Comparison of ENCODE assay signal across 8 cellular contexts in the genomic region with DNA sequence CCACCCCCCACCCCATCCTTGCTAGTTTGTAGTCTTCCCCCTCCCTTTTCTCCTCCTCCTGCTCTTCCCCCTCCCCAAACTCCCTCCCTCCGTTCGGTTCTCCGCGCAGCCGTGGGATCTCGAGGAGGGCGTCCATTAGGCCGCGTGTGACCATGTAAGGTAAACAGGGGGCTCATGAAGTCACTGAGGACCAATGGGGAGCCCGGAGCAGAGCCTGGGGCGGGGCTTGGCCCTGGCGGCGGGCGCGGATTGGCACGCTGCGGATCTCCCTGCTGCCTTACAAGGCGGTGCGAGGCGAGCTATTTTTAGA. TPM values are rescaled to one million over a fixed set of nuclear protein-coding genes. Genes with fewer than 3 reads are reported as not detected.
DNase-seq lines count a peak whose midpoint lies in the region; ATAC-seq and TF ChIP-seq lines count a peak whose summit lies in the region.

No MANE protein-coding gene starts in this region.

- H3K4me3 ChIP-seq in GM23248 (peak overlapping the region; percentile 99), fibroblast of mammary gland (ENCODE audit: control insufficient read depth, low read depth, low read length) (peak overlapping the region; percentile 91)

- H3K4me2 ChIP-seq in GM23248 (ENCODE audit: unreplicated experiment), result peak overlapping the region; percentile 96

- peaks cover 0 to 7% of the 10 kb centered on the region in 2 donors for H3K36me3 Mint-ChIP-seq in naive B cell

- peak overlapping the region; percentile 98 to 100 (median 100) for H3K27ac Mint-ChIP-seq in naive B cell

- H3K4me1 ChIP-seq in GM23248 (ENCODE audit: insufficient read depth), result peaks cover 24% of the 10 kb centered on the region

- H2AFZ ChIP-seq in GM23248, result no peak overlapping the region

- H3K27me3 ChIP-seq in GM23248 (replicated peaks; ENCODE audit: insufficient read depth), result no peaks in the 10 kb centered on the region

- in situ Hi-C loops in GM23248 (cut with MboI), result loop anchor here (10.0 kb wide), 1 partner anchor 309 kb away; no protein-coding TSS in a partner anchor

- WGBS in GM23248 (ENCODE audit: low coverage in 1 of 2, low lambda C conversion rate in 2 of 2, missing lambda C conversion rate in 2 of 2), 2 experiments, result 0 to 1% methylated on average over 15 to 20 of the region's 20 CpGs

- H3K36me3 ChIP-seq in GM23248 (ENCODE audit: low read depth), result no peaks in the 10 kb centered on the region
- no peaks in the 10 kb centered on the region for H3K36me3 ChIP-seq in KOPT-K1 (ENCODE audit: insufficient read depth, low read length)

- POLR2A ChIA-PET in RWPE1 (lab: Yijun Ruan, JAX; ENCODE audit: low non-redundant PET), result interaction anchor here (0.7 to 1.8 kb wide), 6 partner anchors 9 to 172 kb away, joined by 3 to 19 read pairs (median 4); no protein-coding TSS in a partner anchor

- DNase-seq in DMS53 (lab: John Stamatoyannopoulos, UW) (peak; percentile 99), GM23248 (peak; percentile 100), RWPE1 (ENCODE audit: low spot score) (peak; percentile 98), fibroblast of mammary gland (ENCODE audit: low read depth) (peak; percentile 99), naive B cell (peak; percentile 99)
- DNase-seq in activated effector memory CD4-positive, alpha-beta T cell treated with Interleukin-2 at 50 U/mL for 16 hours, result peak; percentile 93
- peak; percentile 89 to 95 for DNase-seq in stimulated activated CD8-positive, alpha-beta memory T cell treated with anti-CD3 and anti-CD28 coated beads, Interleukin-7, amount 100 ng/mL, for 48 hours (ENCODE audit: extremely low read depth in 1 of 2, low read depth in 1 of 2)

- no peaks in the 10 kb centered on the region; the same call in 1 of the 2 replicates for H4K20me1 ChIP-seq in GM23248 (ENCODE audit: insufficient read depth)

- no peaks in the 10 kb centered on the region for H3K9me3 ChIP-seq in GM23248 (ENCODE audit: low read depth)
- H3K9me3 ChIP-seq in KOPT-K1 (ENCODE audit: insufficient read depth, low read length, poor library complexity, severe bottlenecking), result no peaks in the 10 kb centered on the region

- CTCF ChIA-PET in RWPE1 (lab: Yijun Ruan, JAX), result interaction anchor here (1.8 kb wide), 1 partner anchor 74 kb away, joined by 6 read pairs; no protein-coding TSS in a partner anchor

- no peaks in the 10 kb centered on the region for H3K9me2 ChIP-seq in GM23248 (ENCODE audit: insufficient read depth)

- H3K9ac ChIP-seq in GM23248, result peak overlapping the region; percentile 100

- H3K27ac ChIP-seq in GM23248 (peak overlapping the region; percentile 98), KOPT-K1 (ENCODE audit: low read depth, low read length, poor library complexity, severe bottlenecking) (peak overlapping the region; percentile 56), RWPE1 (peak overlapping the region; percentile 98)

- peaks cover 0 to 4% (median 0%) of the 10 kb centered on the region in 7 donors for H3K9me3 Mint-ChIP-seq in naive B cell

- H3K4me3 Mint-ChIP-seq in naive B cell, result peak overlapping the region; percentile 95 to 100 (median 98)

- H3K79me2 ChIP-seq in GM23248 (ENCODE audit: insufficient read depth), result peaks cover 48% of the 10 kb centered on the region

- peaks cover 54 to 73% (median 58%) of the 10 kb centered on the region in 3 donors for H3K4me1 Mint-ChIP-seq in naive B cell

- TF ChIP-seq CTCF in RWPE1 (conservative IDR thresholded peaks at IDR 0.05; ENCODE audit: low read depth) (no peak), fibroblast of mammary gland (conservative IDR thresholded peaks at IDR 0.05; ENCODE audit: control insufficient read depth, insufficient read depth, low read depth, low read length) (no peak)

- peak; percentile 79 to 84 for ATAC-seq in naive B cell (ENCODE audit: low read depth in 2 of 2)

- H3F3A ChIP-seq in GM23248 (ENCODE audit: insufficient read depth), result peaks cover 63% of the 10 kb centered on the region

- H3K27me3 Mint-ChIP-seq in naive B cell, result no peaks in the 10 kb centered on the region

RNA-seq across cellular contexts. Expression of gene KLF7, which starts 0.2 kb away (rescaled TPM):
- total RNA-seq in GM23248 (2014; rRNA removed; shearing (Covaris generic)), result 22.5 and 43.0 TPM in 2 replicates
- 35.8 and 39.4 TPM in 2 replicates for polyA plus RNA-seq in GM23248 (2016; fragmentation: Nextera tagmentation; extraction: Ambion mirVana)
- 10 to 100 TPM; 14.2 to 25.1 (median 15.0) TPM for polyA plus RNA-seq in naive B cell (ENCODE audit: low read depth in 6 of 6)

Comparison
In these comparisons a context has a peak if more than half of its experiments do, and no peak if none do; other contexts are left out.
1. Peak in every context shown above with its lines: DNase-seq, ATAC-seq, H3K4me3 ChIP-seq and H3K27ac ChIP-seq.